Comparison of ENCODE assay signal across 1 cellular context in the genomic region with DNA sequence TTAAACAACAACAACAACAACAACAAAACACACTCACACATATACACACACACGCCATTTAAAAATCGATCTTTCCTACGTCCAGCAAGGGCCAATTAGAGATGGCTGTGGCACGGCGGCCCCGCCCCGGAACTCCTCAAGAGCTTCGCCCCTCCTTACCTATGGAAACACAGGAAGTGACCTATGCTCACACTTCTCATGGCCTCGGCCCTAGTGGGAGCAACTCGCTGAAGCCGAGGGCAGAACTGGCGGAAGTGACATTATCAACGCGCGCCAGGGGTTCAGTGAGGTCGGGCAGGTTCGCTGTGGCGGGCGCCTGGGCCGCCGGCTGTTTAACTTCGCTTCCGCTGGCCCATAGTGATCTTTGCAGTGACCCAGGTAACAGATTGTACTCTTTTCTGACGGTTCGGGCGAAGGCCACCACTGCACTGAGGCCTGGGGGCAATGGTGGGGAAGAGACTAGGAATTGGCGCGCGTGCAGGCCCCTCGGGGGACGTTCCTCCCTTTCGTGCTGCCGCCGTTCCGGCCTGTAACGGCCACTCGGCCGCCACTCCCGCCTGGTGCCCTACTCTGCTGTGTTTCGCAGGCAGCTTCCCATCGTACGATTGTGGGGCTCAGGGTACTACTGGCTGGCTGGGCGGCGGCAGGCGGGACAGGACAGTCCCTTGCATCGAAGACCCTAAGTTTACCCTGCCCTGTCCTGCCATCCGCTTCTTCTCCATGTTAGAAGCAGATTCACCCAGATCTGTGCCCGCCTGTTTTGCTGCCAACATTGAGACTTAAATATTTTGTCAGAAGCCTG.
TF ChIP-seq lines count a peak whose summit lies in the region.

A gene (plus strand): TSS at position 284 of the 802 bp plus-strand sequence. CDS start 2,661 bp downstream, outside the sequence.

TF ChIP-seq in HepG2, 621 proteins besides CTCF, POLR2A, EP300 and RAD21 (continued from another document and continues in another):
- TF ChIP-seq, protein P1, sequence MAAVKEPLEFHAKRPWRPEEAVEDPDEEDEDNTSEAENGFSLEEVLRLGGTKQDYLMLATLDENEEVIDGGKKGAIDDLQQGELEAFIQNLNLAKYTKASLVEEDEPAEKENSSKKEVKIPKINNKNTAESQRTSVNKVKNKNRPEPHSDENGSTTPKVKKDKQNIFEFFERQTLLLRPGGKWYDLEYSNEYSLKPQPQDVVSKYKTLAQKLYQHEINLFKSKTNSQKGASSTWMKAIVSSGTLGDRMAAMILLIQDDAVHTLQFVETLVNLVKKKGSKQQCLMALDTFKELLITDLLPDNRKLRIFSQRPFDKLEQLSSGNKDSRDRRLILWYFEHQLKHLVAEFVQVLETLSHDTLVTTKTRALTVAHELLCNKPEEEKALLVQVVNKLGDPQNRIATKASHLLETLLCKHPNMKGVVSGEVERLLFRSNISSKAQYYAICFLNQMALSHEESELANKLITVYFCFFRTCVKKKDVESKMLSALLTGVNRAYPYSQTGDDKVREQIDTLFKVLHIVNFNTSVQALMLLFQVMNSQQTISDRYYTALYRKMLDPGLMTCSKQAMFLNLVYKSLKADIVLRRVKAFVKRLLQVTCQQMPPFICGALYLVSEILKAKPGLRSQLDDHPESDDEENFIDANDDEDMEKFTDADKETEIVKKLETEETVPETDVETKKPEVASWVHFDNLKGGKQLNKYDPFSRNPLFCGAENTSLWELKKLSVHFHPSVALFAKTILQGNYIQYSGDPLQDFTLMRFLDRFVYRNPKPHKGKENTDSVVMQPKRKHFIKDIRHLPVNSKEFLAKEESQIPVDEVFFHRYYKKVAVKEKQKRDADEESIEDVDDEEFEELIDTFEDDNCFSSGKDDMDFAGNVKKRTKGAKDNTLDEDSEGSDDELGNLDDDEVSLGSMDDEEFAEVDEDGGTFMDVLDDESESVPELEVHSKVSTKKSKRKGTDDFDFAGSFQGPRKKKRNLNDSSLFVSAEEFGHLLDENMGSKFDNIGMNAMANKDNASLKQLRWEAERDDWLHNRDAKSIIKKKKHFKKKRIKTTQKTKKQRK (IDR thresholded peaks at IDR 0.05; ENCODE audit: low read length): no peak
- TF ChIP-seq SPEN (CRISPR knock-in tag; IDR thresholded peaks at IDR 0.05; ENCODE audit: low read depth) (peak; percentile 100), ZNF878 (CRISPR knock-in tag; IDR thresholded peaks at IDR 0.05) (no peak), SIN3A (IDR thresholded peaks at IDR 0.05; ENCODE audit: borderline replicate concordance, low read depth, low read length) (peak; percentile 86), TP53 (CRISPR knock-in tag; conservative IDR thresholded peaks at IDR 0.05) (0 out of 2 replicates have a peak, but pooled peaks have one; percentile 76), MEIS1 (CRISPR knock-in tag; IDR thresholded peaks at IDR 0.05; ENCODE audit: borderline replicate concordance) (peak; percentile 12; the same call in 1 of the 2 replicates), NFRKB (IDR thresholded peaks at IDR 0.05) (no peak), SOX13 (IDR thresholded peaks at IDR 0.05) (no peak), SOX13 (CRISPR knock-in tag; conservative IDR thresholded peaks at IDR 0.05 in 1 of 2, IDR thresholded peaks at IDR 0.05 in 1 of 2) (peak in 1 of 2 experiments; percentile 62; a peak in 1 of 4 replicates), MAF1 (CRISPR knock-in tag; IDR thresholded peaks at IDR 0.05; ENCODE audit: borderline replicate concordance) (no peak), ZFP36 (IDR thresholded peaks at IDR 0.05; ENCODE audit: borderline replicate concordance, low read depth, low read length, partially characterized antibody) (no peak), NFIC (IDR thresholded peaks at IDR 0.05; ENCODE audit: low read length) (no peak), ZNF749 (CRISPR knock-in tag; IDR thresholded peaks at IDR 0.05; ENCODE audit: borderline replicate concordance) (peak; percentile 72; the same call in 1 of the 2 replicates), ZNF354B (CRISPR knock-in tag; IDR thresholded peaks at IDR 0.05) (no peak), TRIM24 (CRISPR knock-in tag; IDR thresholded peaks at IDR 0.05) (no peak), KLF9 (CRISPR knock-in tag; IDR thresholded peaks at IDR 0.05; ENCODE audit: low read depth) (no peak), TSC22D2 (CRISPR knock-in tag; IDR thresholded peaks at IDR 0.05; ENCODE audit: borderline replicate concordance) (0 out of 2 replicates have a peak, but pooled peaks have one; percentile 63), CAMTA2 (CRISPR knock-in tag; IDR thresholded peaks at IDR 0.05; ENCODE audit: borderline replicate concordance) (no peak), LCORL (IDR thresholded peaks at IDR 0.05) (no peak), LCORL (CRISPR knock-in tag; IDR thresholded peaks at IDR 0.05) (peak; percentile 53; the same call in 1 of the 2 replicates), GATA4 (IDR thresholded peaks at IDR 0.05; ENCODE audit: borderline replicate concordance, low read depth) (no peak), ZNF792 (CRISPR knock-in tag; IDR thresholded peaks at IDR 0.05) (peak; percentile 87)
- TF ChIP-seq, protein P2, sequence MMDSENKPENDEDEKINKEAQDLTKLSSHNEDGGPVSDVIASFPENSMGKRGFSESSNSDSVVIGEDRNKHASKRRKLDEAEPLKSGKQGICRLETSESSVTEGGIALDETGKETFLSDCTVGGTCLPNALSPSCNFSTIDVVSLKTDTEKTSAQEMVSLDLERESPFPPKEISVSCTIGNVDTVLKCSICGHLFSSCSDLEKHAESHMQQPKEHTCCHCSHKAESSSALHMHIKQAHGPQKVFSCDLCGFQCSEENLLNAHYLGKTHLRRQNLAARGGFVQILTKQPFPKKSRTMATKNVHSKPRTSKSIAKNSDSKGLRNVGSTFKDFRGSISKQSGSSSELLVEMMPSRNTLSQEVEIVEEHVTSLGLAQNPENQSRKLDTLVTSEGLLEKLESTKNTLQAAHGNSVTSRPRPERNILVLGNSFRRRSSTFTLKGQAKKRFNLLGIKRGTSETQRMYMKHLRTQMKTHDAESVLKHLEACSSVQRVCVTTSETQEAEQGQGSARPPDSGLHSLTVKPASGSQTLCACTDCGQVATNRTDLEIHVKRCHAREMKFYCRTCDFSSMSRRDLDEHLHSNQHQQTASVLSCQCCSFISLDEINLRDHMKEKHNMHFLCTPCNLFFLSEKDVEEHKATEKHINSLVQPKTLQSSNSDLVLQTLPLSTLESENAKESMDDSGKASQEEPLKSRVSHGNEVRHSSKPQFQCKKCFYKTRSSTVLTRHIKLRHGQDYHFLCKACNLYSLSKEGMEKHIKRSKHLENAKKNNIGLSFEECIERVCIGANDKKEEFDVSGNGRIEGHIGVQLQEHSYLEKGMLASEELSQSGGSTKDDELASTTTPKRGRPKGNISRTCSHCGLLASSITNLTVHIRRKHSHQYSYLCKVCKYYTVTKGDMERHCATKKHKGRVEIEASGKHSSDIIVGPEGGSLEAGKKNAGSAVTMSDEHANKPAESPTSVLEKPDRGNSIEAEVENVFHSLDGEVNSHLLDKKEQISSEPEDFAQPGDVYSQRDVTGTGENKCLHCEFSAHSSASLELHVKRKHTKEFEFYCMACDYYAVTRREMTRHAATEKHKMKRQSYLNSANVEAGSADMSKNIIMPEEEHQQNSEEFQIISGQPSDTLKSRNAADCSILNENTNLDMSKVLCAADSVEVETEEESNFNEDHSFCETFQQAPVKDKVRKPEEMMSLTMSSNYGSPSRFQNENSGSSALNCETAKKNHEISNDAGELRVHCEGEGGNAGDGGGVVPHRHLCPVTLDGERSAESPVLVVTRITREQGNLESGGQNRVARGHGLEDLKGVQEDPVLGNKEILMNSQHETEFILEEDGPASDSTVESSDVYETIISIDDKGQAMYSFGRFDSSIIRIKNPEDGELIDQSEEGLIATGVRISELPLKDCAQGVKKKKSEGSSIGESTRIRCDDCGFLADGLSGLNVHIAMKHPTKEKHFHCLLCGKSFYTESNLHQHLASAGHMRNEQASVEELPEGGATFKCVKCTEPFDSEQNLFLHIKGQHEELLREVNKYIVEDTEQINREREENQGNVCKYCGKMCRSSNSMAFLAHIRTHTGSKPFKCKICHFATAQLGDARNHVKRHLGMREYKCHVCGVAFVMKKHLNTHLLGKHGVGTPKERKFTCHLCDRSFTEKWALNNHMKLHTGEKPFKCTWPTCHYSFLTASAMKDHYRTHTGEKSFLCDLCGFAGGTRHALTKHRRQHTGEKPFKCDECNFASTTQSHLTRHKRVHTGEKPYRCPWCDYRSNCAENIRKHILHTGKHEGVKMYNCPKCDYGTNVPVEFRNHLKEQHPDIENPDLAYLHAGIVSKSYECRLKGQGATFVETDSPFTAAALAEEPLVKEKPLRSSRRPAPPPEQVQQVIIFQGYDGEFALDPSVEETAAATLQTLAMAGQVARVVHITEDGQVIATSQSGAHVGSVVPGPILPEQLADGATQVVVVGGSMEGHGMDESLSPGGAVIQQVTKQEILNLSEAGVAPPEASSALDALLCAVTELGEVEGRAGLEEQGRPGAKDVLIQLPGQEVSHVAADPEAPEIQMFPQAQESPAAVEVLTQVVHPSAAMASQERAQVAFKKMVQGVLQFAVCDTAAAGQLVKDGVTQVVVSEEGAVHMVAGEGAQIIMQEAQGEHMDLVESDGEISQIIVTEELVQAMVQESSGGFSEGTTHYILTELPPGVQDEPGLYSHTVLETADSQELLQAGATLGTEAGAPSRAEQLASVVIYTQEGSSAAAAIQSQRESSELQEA (CRISPR knock-in tag; IDR thresholded peaks at IDR 0.05; ENCODE audit: not compliant biosample characterization): peak; percentile 92
- TF ChIP-seq, protein P3, sequence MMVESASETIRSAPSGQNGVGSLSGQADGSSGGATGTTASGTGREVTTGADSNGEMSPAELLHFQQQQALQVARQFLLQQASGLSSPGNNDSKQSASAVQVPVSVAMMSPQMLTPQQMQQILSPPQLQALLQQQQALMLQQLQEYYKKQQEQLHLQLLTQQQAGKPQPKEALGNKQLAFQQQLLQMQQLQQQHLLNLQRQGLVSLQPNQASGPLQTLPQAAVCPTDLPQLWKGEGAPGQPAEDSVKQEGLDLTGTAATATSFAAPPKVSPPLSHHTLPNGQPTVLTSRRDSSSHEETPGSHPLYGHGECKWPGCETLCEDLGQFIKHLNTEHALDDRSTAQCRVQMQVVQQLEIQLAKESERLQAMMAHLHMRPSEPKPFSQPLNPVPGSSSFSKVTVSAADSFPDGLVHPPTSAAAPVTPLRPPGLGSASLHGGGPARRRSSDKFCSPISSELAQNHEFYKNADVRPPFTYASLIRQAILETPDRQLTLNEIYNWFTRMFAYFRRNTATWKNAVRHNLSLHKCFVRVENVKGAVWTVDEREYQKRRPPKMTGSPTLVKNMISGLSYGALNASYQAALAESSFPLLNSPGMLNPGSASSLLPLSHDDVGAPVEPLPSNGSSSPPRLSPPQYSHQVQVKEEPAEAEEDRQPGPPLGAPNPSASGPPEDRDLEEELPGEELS (CRISPR knock-in tag; IDR thresholded peaks at IDR 0.05): peak; percentile 87
- TF ChIP-seq, protein P4, sequence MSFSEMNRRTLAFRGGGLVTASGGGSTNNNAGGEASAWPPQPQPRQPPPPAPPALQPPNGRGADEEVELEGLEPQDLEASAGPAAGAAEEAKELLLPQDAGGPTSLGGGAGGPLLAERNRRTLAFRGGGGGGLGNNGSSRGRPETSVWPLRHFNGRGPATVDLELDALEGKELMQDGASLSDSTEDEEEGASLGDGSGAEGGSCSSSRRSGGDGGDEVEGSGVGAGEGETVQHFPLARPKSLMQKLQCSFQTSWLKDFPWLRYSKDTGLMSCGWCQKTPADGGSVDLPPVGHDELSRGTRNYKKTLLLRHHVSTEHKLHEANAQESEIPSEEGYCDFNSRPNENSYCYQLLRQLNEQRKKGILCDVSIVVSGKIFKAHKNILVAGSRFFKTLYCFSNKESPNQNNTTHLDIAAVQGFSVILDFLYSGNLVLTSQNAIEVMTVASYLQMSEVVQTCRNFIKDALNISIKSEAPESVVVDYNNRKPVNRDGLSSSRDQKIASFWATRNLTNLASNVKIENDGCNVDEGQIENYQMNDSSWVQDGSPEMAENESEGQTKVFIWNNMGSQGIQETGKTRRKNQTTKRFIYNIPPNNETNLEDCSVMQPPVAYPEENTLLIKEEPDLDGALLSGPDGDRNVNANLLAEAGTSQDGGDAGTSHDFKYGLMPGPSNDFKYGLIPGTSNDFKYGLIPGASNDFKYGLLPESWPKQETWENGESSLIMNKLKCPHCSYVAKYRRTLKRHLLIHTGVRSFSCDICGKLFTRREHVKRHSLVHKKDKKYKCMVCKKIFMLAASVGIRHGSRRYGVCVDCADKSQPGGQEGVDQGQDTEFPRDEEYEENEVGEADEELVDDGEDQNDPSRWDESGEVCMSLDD (CRISPR knock-in tag; IDR thresholded peaks at IDR 0.05; ENCODE audit: borderline replicate concordance): no peak
- TF ChIP-seq, protein P5, sequence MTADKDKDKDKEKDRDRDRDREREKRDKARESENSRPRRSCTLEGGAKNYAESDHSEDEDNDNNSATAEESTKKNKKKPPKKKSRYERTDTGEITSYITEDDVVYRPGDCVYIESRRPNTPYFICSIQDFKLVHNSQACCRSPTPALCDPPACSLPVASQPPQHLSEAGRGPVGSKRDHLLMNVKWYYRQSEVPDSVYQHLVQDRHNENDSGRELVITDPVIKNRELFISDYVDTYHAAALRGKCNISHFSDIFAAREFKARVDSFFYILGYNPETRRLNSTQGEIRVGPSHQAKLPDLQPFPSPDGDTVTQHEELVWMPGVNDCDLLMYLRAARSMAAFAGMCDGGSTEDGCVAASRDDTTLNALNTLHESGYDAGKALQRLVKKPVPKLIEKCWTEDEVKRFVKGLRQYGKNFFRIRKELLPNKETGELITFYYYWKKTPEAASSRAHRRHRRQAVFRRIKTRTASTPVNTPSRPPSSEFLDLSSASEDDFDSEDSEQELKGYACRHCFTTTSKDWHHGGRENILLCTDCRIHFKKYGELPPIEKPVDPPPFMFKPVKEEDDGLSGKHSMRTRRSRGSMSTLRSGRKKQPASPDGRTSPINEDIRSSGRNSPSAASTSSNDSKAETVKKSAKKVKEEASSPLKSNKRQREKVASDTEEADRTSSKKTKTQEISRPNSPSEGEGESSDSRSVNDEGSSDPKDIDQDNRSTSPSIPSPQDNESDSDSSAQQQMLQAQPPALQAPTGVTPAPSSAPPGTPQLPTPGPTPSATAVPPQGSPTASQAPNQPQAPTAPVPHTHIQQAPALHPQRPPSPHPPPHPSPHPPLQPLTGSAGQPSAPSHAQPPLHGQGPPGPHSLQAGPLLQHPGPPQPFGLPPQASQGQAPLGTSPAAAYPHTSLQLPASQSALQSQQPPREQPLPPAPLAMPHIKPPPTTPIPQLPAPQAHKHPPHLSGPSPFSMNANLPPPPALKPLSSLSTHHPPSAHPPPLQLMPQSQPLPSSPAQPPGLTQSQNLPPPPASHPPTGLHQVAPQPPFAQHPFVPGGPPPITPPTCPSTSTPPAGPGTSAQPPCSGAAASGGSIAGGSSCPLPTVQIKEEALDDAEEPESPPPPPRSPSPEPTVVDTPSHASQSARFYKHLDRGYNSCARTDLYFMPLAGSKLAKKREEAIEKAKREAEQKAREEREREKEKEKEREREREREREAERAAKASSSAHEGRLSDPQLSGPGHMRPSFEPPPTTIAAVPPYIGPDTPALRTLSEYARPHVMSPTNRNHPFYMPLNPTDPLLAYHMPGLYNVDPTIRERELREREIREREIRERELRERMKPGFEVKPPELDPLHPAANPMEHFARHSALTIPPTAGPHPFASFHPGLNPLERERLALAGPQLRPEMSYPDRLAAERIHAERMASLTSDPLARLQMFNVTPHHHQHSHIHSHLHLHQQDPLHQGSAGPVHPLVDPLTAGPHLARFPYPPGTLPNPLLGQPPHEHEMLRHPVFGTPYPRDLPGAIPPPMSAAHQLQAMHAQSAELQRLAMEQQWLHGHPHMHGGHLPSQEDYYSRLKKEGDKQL (CRISPR knock-in tag; IDR thresholded peaks at IDR 0.05; ENCODE audit: low read depth): no peak
- TF ChIP-seq, protein P6, sequence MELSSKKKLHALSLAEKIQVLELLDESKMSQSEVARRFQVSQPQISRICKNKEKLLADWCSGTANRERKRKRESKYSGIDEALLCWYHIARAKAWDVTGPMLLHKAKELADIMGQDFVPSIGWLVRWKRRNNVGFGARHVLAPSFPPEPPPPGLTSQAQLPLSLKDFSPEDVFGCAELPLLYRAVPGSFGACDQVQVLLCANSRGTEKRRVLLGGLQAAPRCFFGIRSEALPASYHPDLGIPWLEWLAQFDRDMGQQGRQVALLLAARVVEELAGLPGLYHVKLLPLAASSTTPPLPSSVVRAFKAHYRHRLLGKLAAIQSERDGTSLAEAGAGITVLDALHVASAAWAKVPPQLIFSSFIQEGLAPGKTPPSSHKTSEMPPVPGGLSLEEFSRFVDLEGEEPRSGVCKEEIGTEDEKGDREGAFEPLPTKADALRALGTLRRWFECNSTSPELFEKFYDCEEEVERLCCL (CRISPR knock-in tag; IDR thresholded peaks at IDR 0.05; ENCODE audit: borderline replicate concordance): no peak
